Comparison of ENCODE assay signal across 21 cellular contexts in the genomic region with DNA sequence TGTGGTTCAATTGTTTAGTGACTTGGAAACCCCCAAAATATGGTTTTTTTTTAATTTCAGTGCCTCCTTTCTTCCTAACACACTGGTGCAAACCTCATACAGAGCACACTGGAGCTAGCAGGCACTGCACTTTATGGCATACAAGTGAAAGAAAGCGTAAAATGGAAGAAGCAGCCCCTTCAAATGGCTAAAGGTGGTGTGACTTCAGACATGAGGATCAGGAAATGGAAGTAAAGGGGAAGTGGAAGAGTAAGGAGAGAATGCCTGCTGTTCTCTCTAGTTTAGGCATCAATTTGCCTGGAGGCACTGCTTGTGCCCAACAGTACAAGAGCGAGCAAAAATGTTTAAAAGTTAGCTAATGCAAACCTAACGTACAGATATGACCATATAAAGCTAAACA. TPM values are rescaled to one million over a fixed set of nuclear protein-coding genes. Genes with fewer than 3 reads are reported as not detected.
DNase-seq lines count a peak whose midpoint lies in the region; ATAC-seq, FAIRE-seq and TF ChIP-seq lines count a peak whose summit lies in the region.
"Had no signal": no experiment of that assay in that cellular context is flagged by ENCODE, and none has a peak within 500 bp of the region (broad histone marks: within the 10 kb centered on the region; RNA-seq: fewer than 3 reads in every experiment).

No MANE protein-coding gene starts in this region.

- no peak for DNase-seq in CD4-positive, CD25-positive, alpha-beta regulatory T cell
- no peak for DNase-seq in GM12891 (ENCODE audit: insufficient read length, low spot score)
- DNase-seq in SK-N-SH: peak; percentile 10
- DNase-seq in chondrocyte (ENCODE audit: low spot score): no peak
- no peak for DNase-seq in SJCRH30
- no peak for DNase-seq in hepatocyte (ENCODE audit: low spot score)
- no peak for DNase-seq in osteocyte (ENCODE audit: extremely low spot score, unreplicated experiment)
- DNase-seq: BE2C, COR-L47, DMS79, GM23248, H9, KBM-7, NCI-H1417, NCI-H1694 treated with DMSO at 0.1 percent for 48 hours, NCI-H2081 treated with DMSO at 0.1 percent for 48 hours, NCI-H2171 treated with DMSO at 0.1 percent for 48 hours, NCI-H524 treated with DMSO at 0.1 percent for 48 hours, NCI-H82, Peyer's patch had no signal

- no peak for TF ChIP-seq EP300 in SK-N-SH (IDR thresholded peaks at IDR 0.05; ENCODE audit: borderline replicate concordance in 1 of 2, low read depth in 1 of 2, low read length in 1 of 2)

- H3K36me3 Mint-ChIP-seq in CD4-positive, CD25-positive, alpha-beta regulatory T cell: peaks cover 27% of the 10 kb centered on the region
- H3K36me3 Mint-ChIP-seq in chondrocyte (ENCODE audit: low read depth) (peaks cover 5% of the 10 kb centered on the region), osteocyte (ENCODE audit: unreplicated experiment) (peaks cover 11% of the 10 kb centered on the region)

- no peak for ATAC-seq in CD4-positive, CD25-positive, alpha-beta regulatory T cell (ENCODE audit: low read depth in 2 of 2)
- no peak for ATAC-seq in GM18861 (IDR thresholded peaks at IDR 0.05; ENCODE audit: unreplicated experiment)

- H3K27ac Mint-ChIP-seq in CD4-positive, CD25-positive, alpha-beta regulatory T cell: no peak overlapping the region
- H3K27ac Mint-ChIP-seq in chondrocyte (ENCODE audit: unreplicated experiment) (peak overlapping the region; percentile 51), osteocyte (ENCODE audit: unreplicated experiment) (no peak overlapping the region)
- H3K27ac Mint-ChIP-seq: H9 had no signal

- H3F3A ChIP-seq in SK-N-SH (replicated peaks; ENCODE audit: insufficient read depth): peaks cover 10% of the 10 kb centered on the region

- H3K27me3 Mint-ChIP-seq in CD4-positive, CD25-positive, alpha-beta regulatory T cell: no peaks in the 10 kb centered on the region
- no peaks in the 10 kb centered on the region for H3K27me3 Mint-ChIP-seq in chondrocyte (ENCODE audit: low read depth)
- H3K27me3 Mint-ChIP-seq in osteocyte (ENCODE audit: unreplicated experiment): no peaks in the 10 kb centered on the region

- H3K4me3 ChIP-seq in CD4-positive, CD25-positive, alpha-beta regulatory T cell (ENCODE audit: low read depth, low read length): peak overlapping the region; percentile 8
- H3K4me3 ChIP-seq in SK-N-SH (ENCODE audit: low read depth in 2 of 2, low read length in 1 of 2) (no peak overlapping the region), SJCRH30 (no peak overlapping the region), hepatocyte (no peak overlapping the region)
- H3K4me3 ChIP-seq: GM23248, Peyer's patch had no signal

- WGBS in SK-N-SH (ENCODE audit: low lambda C conversion rate): 95% methylated on average over 3 of the region's 3 CpGs
- WGBS in hepatocyte (ENCODE audit: low lambda C conversion rate, missing lambda C conversion rate): 98% methylated on average over 3 of the region's 3 CpGs

- no peak for TF ChIP-seq RAD21 in SK-N-SH (IDR thresholded peaks at IDR 0.05; ENCODE audit: low read length)

- CTCF ChIA-PET in SK-N-SH (lab: Yijun Ruan, JAX): interaction anchor here (1.0 to 1.1 kb wide), 2 partner anchors 180 to 231 kb away, joined by 3 to 4 read pairs; a partner anchor contains a TSS

- no peaks in the 10 kb centered on the region for H3K27me3 ChIP-seq in CD4-positive, CD25-positive, alpha-beta regulatory T cell (ENCODE audit: control insufficient read depth, insufficient read depth, low read length)
- no peaks in the 10 kb centered on the region for H3K27me3 ChIP-seq in SK-N-SH (ENCODE audit: insufficient read depth)
- no peaks in the 10 kb centered on the region for H3K27me3 ChIP-seq in SJCRH30
- H3K27me3 ChIP-seq in hepatocyte: no peaks in the 10 kb centered on the region
- H3K27me3 ChIP-seq: BE2C, Peyer's patch had no signal

- peaks cover 0 to 2% (median 0%) of the 10 kb centered on the region in 7 donors for H3K9me3 Mint-ChIP-seq in CD4-positive, CD25-positive, alpha-beta regulatory T cell
- H3K9me3 Mint-ChIP-seq in chondrocyte (ENCODE audit: low read depth) (no peaks in the 10 kb centered on the region), osteocyte (ENCODE audit: unreplicated experiment) (peaks cover 4% of the 10 kb centered on the region)

- POLR2A ChIA-PET in SK-N-SH (lab: Yijun Ruan, JAX): no interaction called here

- peak overlapping the region in 3 of 4 donors; percentile 14 to 48 (median 29) for H3K4me3 Mint-ChIP-seq in CD4-positive, CD25-positive, alpha-beta regulatory T cell
- H3K4me3 Mint-ChIP-seq in chondrocyte (ENCODE audit: unreplicated experiment) (no peak overlapping the region), osteocyte (ENCODE audit: unreplicated experiment) (no peak overlapping the region)
- H3K4me3 Mint-ChIP-seq: H9 had no signal

- FAIRE-seq in GM12891 (lab: Jason Lieb, UNC): no peak

- H3K4me1 Mint-ChIP-seq in CD4-positive, CD25-positive, alpha-beta regulatory T cell: peaks cover 24 to 80% (median 53%) of the 10 kb centered on the region in 4 donors
- H3K4me1 Mint-ChIP-seq in chondrocyte (ENCODE audit: low read depth) (peaks cover 36% of the 10 kb centered on the region), osteocyte (ENCODE audit: unreplicated experiment) (peaks cover 15% of the 10 kb centered on the region)

- H3K79me2 ChIP-seq in SK-N-SH (ENCODE audit: insufficient read depth) (peaks cover 99% of the 10 kb centered on the region), hepatocyte (peaks cover 96% of the 10 kb centered on the region)

- H3K36me3 ChIP-seq in CD4-positive, CD25-positive, alpha-beta regulatory T cell (ENCODE audit: control insufficient read depth, insufficient read depth, low read length): peaks cover 19% of the 10 kb centered on the region
- H3K36me3 ChIP-seq in SK-N-SH (replicated peaks in 1 of 2; ENCODE audit: control insufficient read depth in 1 of 2, insufficient read depth in 2 of 2, low read length in 1 of 2) (peaks cover 7 to 41% of the 10 kb centered on the region in 2 experiments), SJCRH30 (peaks cover 14% of the 10 kb centered on the region), hepatocyte (replicated peaks; ENCODE audit: insufficient read depth, low read depth) (no peaks in the 10 kb centered on the region)

- H2AFZ ChIP-seq in SK-N-SH (ENCODE audit: low read depth) (no peak overlapping the region), hepatocyte (no peak overlapping the region)
- H2AFZ ChIP-seq: GM23248 had no signal

- H3K9ac ChIP-seq in SK-N-SH: no peak overlapping the region
- H3K9ac ChIP-seq: GM23248 had no signal

- TF ChIP-seq CTCF in SK-N-SH (IDR thresholded peaks at IDR 0.05) (no peak), chondrocyte (IDR thresholded peaks at IDR 0.05) (no peak), hepatocyte (IDR thresholded peaks at IDR 0.05; ENCODE audit: poor library complexity) (no peak), osteocyte (IDR thresholded peaks at IDR 0.05) (no peak)

- TF ChIP-seq POLR2A in GM12891 (IDR thresholded peaks at IDR 0.05; ENCODE audit: low read depth, low read length): no peak

- H3K27ac ChIP-seq in CD4-positive, CD25-positive, alpha-beta regulatory T cell (ENCODE audit: insufficient read depth, low read length, poor library complexity, severe bottlenecking): no peak overlapping the region
- H3K27ac ChIP-seq in SK-N-SH (ENCODE audit: low read depth in 2 of 2, low read length in 1 of 2) (no peak overlapping the region), SJCRH30 (no peak overlapping the region), hepatocyte (no peak overlapping the region)
- H3K27ac ChIP-seq: GM23248, Peyer's patch had no signal

- peaks cover 40% of the 10 kb centered on the region for H3K4me1 ChIP-seq in CD4-positive, CD25-positive, alpha-beta regulatory T cell (ENCODE audit: control insufficient read depth, insufficient read depth, low read length, poor library complexity, severe bottlenecking)
- H3K4me1 ChIP-seq in SK-N-SH (ENCODE audit: control insufficient read depth in 1 of 2, insufficient read depth in 2 of 2, low read depth in 1 of 2, low read length in 1 of 2) (peaks cover 5% of the 10 kb centered on the region in 2 experiments; a peak in 3 of 4 replicates), SJCRH30 (no peaks in the 10 kb centered on the region), hepatocyte (ENCODE audit: insufficient read depth) (peaks cover 7% of the 10 kb centered on the region)
- H3K4me1 ChIP-seq: BE2C had no signal

- H3K4me2 ChIP-seq in SK-N-SH (no peak overlapping the region), hepatocyte (no peak overlapping the region)

- H4K20me1 ChIP-seq in SK-N-SH (ENCODE audit: insufficient read depth): peaks cover 85% of the 10 kb centered on the region
- peaks cover 57% of the 10 kb centered on the region for H4K20me1 ChIP-seq in hepatocyte (ENCODE audit: insufficient read depth, poor library complexity, severe bottlenecking)

- peaks cover 0 to 4% of the 10 kb centered on the region in 2 experiments for H3K9me3 ChIP-seq in CD4-positive, CD25-positive, alpha-beta regulatory T cell (ENCODE audit: control insufficient read depth in 2 of 2, low read length in 2 of 2)
- H3K9me3 ChIP-seq in SK-N-SH (peaks cover 10% of the 10 kb centered on the region; the same call in 1 of the 2 replicates), SJCRH30 (replicated peaks) (peaks cover 6% of the 10 kb centered on the region; the same call in 1 of the 2 replicates), hepatocyte (ENCODE audit: low read depth) (no peaks in the 10 kb centered on the region)
- H3K9me3 ChIP-seq: BE2C, Peyer's patch had no signal

- no peaks in the 10 kb centered on the region for H3K9me2 ChIP-seq in SK-N-SH
- no peaks in the 10 kb centered on the region for H3K9me2 ChIP-seq in hepatocyte (replicated peaks; ENCODE audit: insufficient read depth)

RNA-seq across cellular contexts. Expression of a gene that starts 5.7 kb away (rescaled TPM):
- total RNA-seq in CD4-positive, CD25-positive, alpha-beta regulatory T cell: 107 TPM
- polyA plus RNA-seq in CD4-positive, CD25-positive, alpha-beta regulatory T cell: 10 to 100 TPM; 26.7 to 34.8 (median 31.7) TPM
- polyA plus RNA-seq in GM12891 (2012; ENCODE audit: low read depth, missing spikeins): 20.4 TPM
- polyA plus RNA-seq in SK-N-SH (2012; rRNA removed) (8.4 and 8.9 TPM in 2 replicates), hepatocyte (47.9 and 83.5 TPM in 2 replicates)
- polyA plus RNA-seq in SK-N-SH (2012; cell fraction: cytosol; rRNA removed): 10.6 and 18.9 TPM in 2 replicates
- 13.0 and 14.0 TPM in 2 replicates for polyA plus RNA-seq in SK-N-SH (2012; cell fraction: nucleus; rRNA removed)
- total RNA-seq in chondrocyte (61.3 to 65.0 TPM (median 64.2 TPM) in 3 replicates), hepatocyte (37.6 and 48.8 TPM in 2 replicates), osteocyte (74.2 and 85.6 TPM in 2 replicates)
- total RNA-seq in SJCRH30 (2014; rRNA removed; shearing (Covaris generic)): 48.6 and 56.1 TPM in 2 replicates

RNA-seq across cellular contexts. Expression of a gene that starts 6.1 kb away (rescaled TPM):
- total RNA-seq in CD4-positive, CD25-positive, alpha-beta regulatory T cell: 4.8 TPM
- polyA plus RNA-seq in CD4-positive, CD25-positive, alpha-beta regulatory T cell: 10 to 100 TPM; 25.9 to 60.9 (median 31.1) TPM
- 19.0 TPM for polyA plus RNA-seq in GM12891 (2012; ENCODE audit: low read depth, missing spikeins)
- 54.2 and 66.6 TPM in 2 replicates for polyA plus RNA-seq in SK-N-SH (2012; rRNA removed)
- polyA plus RNA-seq in SK-N-SH (2012; cell fraction: cytosol; rRNA removed): 89.0 and 113 TPM in 2 replicates
- 15.0 and 18.6 TPM in 2 replicates for polyA plus RNA-seq in SK-N-SH (2012; cell fraction: nucleus; rRNA removed)
- total RNA-seq in chondrocyte: 35.9 to 47.3 TPM (median 45.1 TPM) in 3 replicates
- total RNA-seq in SJCRH30 (2014; rRNA removed; shearing (Covaris generic)): 29.9 and 40.3 TPM in 2 replicates
- total RNA-seq in hepatocyte: 20.3 and 22.0 TPM in 2 replicates
- 77.2 and 78.0 TPM in 2 replicates for polyA plus RNA-seq in hepatocyte
- 38.0 and 43.8 TPM in 2 replicates for total RNA-seq in osteocyte

Comparison
In these comparisons a context has a peak if more than half of its experiments do, and no peak if none do; other contexts are left out.
1. H3K4me3 Mint-ChIP-seq: peak in CD4-positive, CD25-positive, alpha-beta regulatory T cell (3 of 4); none in chondrocyte (single experiment) and osteocyte (single experiment).